ENCODE assay signal across 8 cellular contexts in the genomic region with DNA sequence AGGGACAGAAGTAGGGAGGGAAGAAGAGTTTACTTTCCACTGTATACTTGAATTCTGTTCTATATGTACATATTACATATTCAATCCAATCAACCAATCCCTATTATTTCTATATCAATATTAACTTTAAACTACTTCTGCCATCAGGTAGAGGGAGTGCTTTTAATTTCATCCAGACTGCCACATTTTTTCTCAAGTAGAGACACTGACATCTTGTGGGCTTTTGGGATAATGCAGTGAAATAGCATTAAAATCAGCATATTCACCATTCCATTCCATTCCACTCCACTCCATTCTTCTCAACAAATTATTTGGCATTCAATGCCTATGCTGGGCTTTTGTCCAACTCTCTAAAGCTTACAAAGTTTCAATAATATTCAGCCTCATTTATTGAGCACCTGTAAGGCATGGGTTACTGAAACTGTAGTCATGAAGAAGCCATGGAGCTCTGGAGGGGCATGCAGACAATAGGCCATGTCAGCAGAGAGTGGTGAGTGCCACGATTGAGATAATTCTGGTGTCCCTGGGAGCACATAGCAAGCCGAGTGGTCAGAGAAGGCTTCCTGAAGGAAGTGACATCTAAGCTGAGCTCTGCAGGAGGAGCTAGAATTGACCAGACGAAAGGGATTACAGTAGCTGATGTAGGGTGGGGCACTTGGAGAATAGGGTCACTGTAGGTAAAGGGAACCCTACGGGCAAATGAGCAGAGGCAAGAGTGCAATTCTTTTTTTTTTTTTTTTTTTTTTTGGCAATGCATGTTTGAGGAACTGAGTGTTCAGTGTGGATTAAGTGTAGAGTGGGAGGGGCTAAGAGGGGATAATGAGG. TPM values are rescaled to one million over a fixed set of nuclear protein-coding genes. Genes with fewer than 3 reads are reported as not detected.
DNase-seq lines count a peak whose midpoint lies in the region; ATAC-seq and TF ChIP-seq lines count a peak whose summit lies in the region.

No MANE protein-coding gene starts in this region.

- no peak overlapping the region for H3K27ac ChIP-seq in right atrium auricular region

- H3K9me3 ChIP-seq in right atrium auricular region: no peaks in the 10 kb centered on the region

- peak; percentile 82 for TF ChIP-seq CTCF in activated CD8-positive, alpha-beta T cell treated with anti-CD3 and anti-CD28 coated beads for 36 hours (IDR thresholded peaks at IDR 0.05)
- peak; percentile 37 to 80 for TF ChIP-seq CTCF in right atrium auricular region (IDR thresholded peaks at IDR 0.05)

- POLR2A ChIA-PET in activated CD8-positive, alpha-beta T cell treated with anti-CD3 and anti-CD28 coated beads for 36 hours (lab: Charles Lee): no interaction called here

- no peaks in the 10 kb centered on the region for H3K27me3 ChIP-seq in right atrium auricular region

- no peaks in the 10 kb centered on the region for H3K36me3 Mint-ChIP-seq in activated CD8-positive, alpha-beta T cell treated with anti-CD3 and anti-CD28 coated beads for 36 hours (ENCODE audit: low read depth)
- no peaks in the 10 kb centered on the region for H3K36me3 Mint-ChIP-seq in stimulated activated effector memory CD8-positive, alpha-beta T cell treated with anti-CD3 and anti-CD28 coated beads, Interleukin-12 subunit alpha, Interleukin-12 subunit beta, amount 100 ng/mL, for 72 hours

- CTCF ChIA-PET in activated CD8-positive, alpha-beta T cell treated with anti-CD3 and anti-CD28 coated beads for 36 hours (lab: Charles Lee): interaction anchor here (0.7 to 2.9 kb wide), 16 partner anchors 8 to 303 kb away, joined by 3 to 14 read pairs (median 4); a partner anchor contains a TSS

- H3K27me3 Mint-ChIP-seq in activated CD8-positive, alpha-beta T cell treated with anti-CD3 and anti-CD28 coated beads for 36 hours: peaks cover 4% of the 10 kb centered on the region

- ATAC-seq in activated CD8-positive, alpha-beta T cell treated with anti-CD3 and anti-CD28 coated beads for 36 hours: peak; percentile 66
- peak; percentile 36 for ATAC-seq in stimulated activated effector memory CD8-positive, alpha-beta T cell treated with anti-CD3 and anti-CD28 coated beads, Interleukin-12 subunit alpha, Interleukin-12 subunit beta, amount 100 ng/mL, for 72 hours
- ATAC-seq in HG03342 (IDR thresholded peaks at IDR 0.05; ENCODE audit: unreplicated experiment): no peak

- H3K9me3 Mint-ChIP-seq in activated CD8-positive, alpha-beta T cell treated with anti-CD3 and anti-CD28 coated beads for 36 hours: no peaks in the 10 kb centered on the region
- H3K9me3 Mint-ChIP-seq in stimulated activated effector memory CD8-positive, alpha-beta T cell treated with anti-CD3 and anti-CD28 coated beads, Interleukin-12 subunit alpha, Interleukin-12 subunit beta, amount 100 ng/mL, for 72 hours: no peaks in the 10 kb centered on the region

- no peaks in the 10 kb centered on the region for H3K4me1 ChIP-seq in right atrium auricular region

- no peak overlapping the region for H3K4me3 Mint-ChIP-seq in activated CD8-positive, alpha-beta T cell treated with anti-CD3 and anti-CD28 coated beads for 36 hours
- H3K4me3 Mint-ChIP-seq in stimulated activated effector memory CD8-positive, alpha-beta T cell treated with anti-CD3 and anti-CD28 coated beads, Interleukin-12 subunit alpha, Interleukin-12 subunit beta, amount 100 ng/mL, for 72 hours: no peak overlapping the region

- H3K4me1 Mint-ChIP-seq in activated CD8-positive, alpha-beta T cell treated with anti-CD3 and anti-CD28 coated beads for 36 hours (ENCODE audit: low read depth): no peaks in the 10 kb centered on the region
- no peaks in the 10 kb centered on the region for H3K4me1 Mint-ChIP-seq in stimulated activated effector memory CD8-positive, alpha-beta T cell treated with anti-CD3 and anti-CD28 coated beads, Interleukin-12 subunit alpha, Interleukin-12 subunit beta, amount 100 ng/mL, for 72 hours

- no peaks in the 10 kb centered on the region for H3K36me3 ChIP-seq in right atrium auricular region

- DNase-seq in AML-193 (lab: John Stamatoyannopoulos, UW) (peak; percentile 82 to 87), GM19238 (ENCODE audit: insufficient read length, low spot score) (peak; percentile 16), NCI-H2227 (lab: John Stamatoyannopoulos, UW; ENCODE audit: unreplicated experiment) (peak; percentile 65), right atrium auricular region (ENCODE audit: low spot score) (no peak), activated gamma-delta T cell treated with Interleukin-2 at 50 U/mL for 16 hours (no peak)
- no peak for DNase-seq in activated CD8-positive, alpha-beta T cell treated with anti-CD3 and anti-CD28 coated beads for 36 hours
- no peak for DNase-seq in stimulated activated effector memory CD8-positive, alpha-beta T cell treated with anti-CD3 and anti-CD28 coated beads, Interleukin-12 subunit alpha, Interleukin-12 subunit beta, amount 100 ng/mL, for 72 hours (ENCODE audit: low spot score in 2 of 2)

- H3K27ac Mint-ChIP-seq in activated CD8-positive, alpha-beta T cell treated with anti-CD3 and anti-CD28 coated beads for 36 hours: no peak overlapping the region
- H3K27ac Mint-ChIP-seq in stimulated activated effector memory CD8-positive, alpha-beta T cell treated with anti-CD3 and anti-CD28 coated beads, Interleukin-12 subunit alpha, Interleukin-12 subunit beta, amount 100 ng/mL, for 72 hours: no peak overlapping the region

- no peak overlapping the region for H3K4me3 ChIP-seq in right atrium auricular region

- intact Hi-C loops in activated CD8-positive, alpha-beta T cell treated with anti-CD3 and anti-CD28 coated beads for 36 hours (cut with micrococcal nuclease): no loop called here

RNA-seq across cellular contexts. Expression of a gene that starts 12.8 kb away (rescaled TPM):
- total RNA-seq in activated CD8-positive, alpha-beta T cell treated with anti-CD3 and anti-CD28 coated beads for 36 hours: 10 to 100 TPM; 37.0 to 37.2 TPM
- total RNA-seq in right atrium auricular region: 10 to 100 TPM; 14.0 to 23.2 TPM

Comparison
In these comparisons a context has a peak if more than half of its experiments do, and no peak if none do; other contexts are left out.
1. DNase-seq: peak in AML-193 (2 of 2), GM19238 (single experiment) and NCI-H2227 (single experiment); none in activated CD8-positive, alpha-beta T cell treated with anti-CD3 and anti-CD28 coated beads for 36 hours (single experiment), right atrium auricular region (single experiment), stimulated activated effector memory CD8-positive, alpha-beta T cell treated with anti-CD3 and anti-CD28 coated beads, Interleukin-12 subunit alpha, Interleukin-12 subunit beta, amount 100 ng/mL, for 72 hours (0 of 2) and activated gamma-delta T cell treated with Interleukin-2 at 50 U/mL for 16 hours (single experiment).